27 cellular contexts compared by ENCODE assay signal in genomic region chr11:44539971-44540370, GRCh38. TPM values are rescaled to one million over a fixed set of nuclear protein-coding genes. Genes with fewer than 3 reads are reported as not detected.
DNase-seq lines count a peak whose midpoint lies in the region; ATAC-seq, FAIRE-seq and TF ChIP-seq lines count a peak whose summit lies in the region.
"Had no signal": no experiment of that assay in that cellular context is flagged by ENCODE, and none has a peak within 500 bp of the region (broad histone marks: within the 10 kb centered on the region; RNA-seq: fewer than 3 reads in every experiment).

No MANE protein-coding gene starts in this region.

- DNase-seq in DMS53 (lab: John Stamatoyannopoulos, UW), result peak; percentile 24
- DNase-seq in DMS53 treated with DMSO at 0.1 percent for 48 hours (lab: John Stamatoyannopoulos, UW; ENCODE audit: unreplicated experiment), result no peak
- peak; percentile 69 for DNase-seq in NCI-H2107 treated with DMSO at 0.1 percent for 48 hours (lab: John Stamatoyannopoulos, UW; ENCODE audit: unreplicated experiment)
- DNase-seq in NCI-H748 treated with DMSO at 0.1 percent for 48 hours (lab: John Stamatoyannopoulos, UW), result peak; percentile 73
- DNase-seq in neuronal stem cell (ENCODE audit: low spot score), result no peak
- DNase-seq in COLO829 (ENCODE audit: low spot score), result no peak
- no peak for DNase-seq in heart right ventricle
- no peak for DNase-seq in GM12892 (ENCODE audit: insufficient read length)
- DNase-seq: activated CD4-positive, alpha-beta T cell treated with anti-CD3 and anti-CD28 coated beads, Interleukin-2, amount 50 U/mL, for 1 hour; CD4-positive, CD25-positive, alpha-beta regulatory T cell; DND-41; effector memory CD8-positive, alpha-beta T cell; foreskin keratinocyte; immature natural killer cell; left lung; NCI-H1048; NCI-H526; substantia nigra; WERI-Rb-1 had no signal

- ATAC-seq in heart right ventricle, result no peak
- ATAC-seq: activated naive CD4-positive, alpha-beta T cell treated with anti-CD3 and anti-CD28 coated beads, Interleukin-2, amount 50 U/mL, for 72 hours; effector memory CD8-positive, alpha-beta T cell; esophagus mucosa; foreskin keratinocyte; HepG2; left lung; SK-N-SH treated with all-trans-retinoic acid at 6 μM for 48 hours had no signal

- H3K9me3 ChIP-seq in neuronal stem cell (replicated peaks in 1 of 2; ENCODE audit: control insufficient read depth in 2 of 2, insufficient read depth in 1 of 2, low read depth in 1 of 2, low read length in 2 of 2) (no peaks in the 10 kb centered on the region), heart right ventricle (no peaks in the 10 kb centered on the region)
- H3K9me3 ChIP-seq: left lung had no signal

- no peak overlapping the region for H3K27ac ChIP-seq in neuronal stem cell (replicated peaks; ENCODE audit: low read length)
- H3K27ac ChIP-seq in heart right ventricle, result no peak overlapping the region
- H3K27ac ChIP-seq: 22Rv1, cardiac muscle cell, coronary artery, foreskin keratinocyte, left lung, WERI-Rb-1 had no signal

- H3K79me1 ChIP-seq in neuronal stem cell (ENCODE audit: low read depth, low read length), result no peaks in the 10 kb centered on the region

- TF ChIP-seq POLR2A in GM12892 (IDR thresholded peaks at IDR 0.05; ENCODE audit: low read depth, low read length), result no peak

- H2AK5ac ChIP-seq in neuronal stem cell (ENCODE audit: low read depth, low read length), result no peak overlapping the region

- peak overlapping the region; percentile 35 for H3K18ac ChIP-seq in neuronal stem cell (ENCODE audit: low read length)

- no peak overlapping the region for H3K14ac ChIP-seq in neuronal stem cell (ENCODE audit: low read length)

- no peaks in the 10 kb centered on the region for H3K36me3 ChIP-seq in neuronal stem cell (replicated peaks in 1 of 2; ENCODE audit: control insufficient read depth in 2 of 2, insufficient read depth in 2 of 2, low read length in 2 of 2)
- H3K36me3 ChIP-seq in heart right ventricle, result no peaks in the 10 kb centered on the region
- H3K36me3 ChIP-seq: cardiac muscle cell, left lung, WERI-Rb-1 had no signal

- no peak for TF ChIP-seq CTCF in heart right ventricle (IDR thresholded peaks at IDR 0.05)

- no peak overlapping the region for H3K4me3 ChIP-seq in neuronal stem cell (ENCODE audit: low read length in 2 of 2)
- no peak overlapping the region for H3K4me3 ChIP-seq in heart right ventricle
- H3K4me3 ChIP-seq: cardiac muscle cell, coronary artery, left lung, smooth muscle cell had no signal

- H4K8ac ChIP-seq in neuronal stem cell (ENCODE audit: low read depth, low read length), result no peak overlapping the region

- no peak for FAIRE-seq in GM12892 (lab: Jason Lieb, UNC)
- FAIRE-seq: HepG2 had no signal

- no peak overlapping the region for H3K4ac ChIP-seq in neuronal stem cell (ENCODE audit: low read length)

- no peak overlapping the region for H2BK15ac ChIP-seq in neuronal stem cell (ENCODE audit: low read length)

- no peak overlapping the region for H2BK12ac ChIP-seq in neuronal stem cell (ENCODE audit: low read length)

- no peak overlapping the region for H3K23ac ChIP-seq in neuronal stem cell (ENCODE audit: low read depth, low read length, poor library complexity)

- no peak overlapping the region for H4K91ac ChIP-seq in neuronal stem cell (ENCODE audit: low read depth, low read length, poor library complexity)

- H3K4me2 ChIP-seq in neuronal stem cell (ENCODE audit: insufficient read depth, low read length, poor library complexity, severe bottlenecking), result no peak overlapping the region
- H3K4me2 ChIP-seq: smooth muscle cell had no signal

- H2AFZ ChIP-seq in neuronal stem cell (ENCODE audit: low read length), result no peak overlapping the region

- H2BK120ac ChIP-seq in neuronal stem cell (ENCODE audit: low read depth, low read length), result no peak overlapping the region

- no peak overlapping the region for H3K9ac ChIP-seq in neuronal stem cell (ENCODE audit: low read depth, low read length, poor library complexity)

- H3K4me1 ChIP-seq in neuronal stem cell (ENCODE audit: control insufficient read depth in 2 of 2, insufficient read depth in 1 of 2, low read depth in 1 of 2, low read length in 2 of 2), result peaks cover 0 to 7% of the 10 kb centered on the region in 2 donors
- H3K4me1 ChIP-seq in heart right ventricle, result peaks cover 0 to 16% (median 5%) of the 10 kb centered on the region in 9 donors
- H3K4me1 ChIP-seq: foreskin keratinocyte had no signal

- peak overlapping the region; percentile 33 for H2BK5ac ChIP-seq in neuronal stem cell (ENCODE audit: low read length)

- intact Hi-C loops in heart right ventricle (cut with DNase I), result loop anchor here (1.0 to 10.0 kb wide), 11 partner anchors 105 to 445 kb away; partner anchors contain the start of gene EXT2 (in 5 of the 10)

- no peaks in the 10 kb centered on the region for H3K27me3 ChIP-seq in neuronal stem cell (ENCODE audit: control insufficient read depth in 3 of 3, insufficient read depth in 3 of 3, low read depth in 1 of 3, low read length in 3 of 3)
- peaks cover 0 to 3% (median 0%) of the 10 kb centered on the region in 7 donors for H3K27me3 ChIP-seq in heart right ventricle
- H3K27me3 ChIP-seq: cardiac muscle cell had no signal

- no CpG with 5 or more reads among the region's 7 CpGs for WGBS in neuronal stem cell (ENCODE audit: extremely low coverage in 2 of 2, insufficient read length in 2 of 2, insufficient replicate concordance in 1 of 2), 2 donors
- WGBS in heart right ventricle, 2 donors, result 79 to 85% methylated on average over 7 of the region's 7 CpGs

RNA-seq across cellular contexts. Expression of gene CD82, which starts 25.5 kb away (rescaled TPM):
- 51.9 TPM for polyA plus RNA-seq in neuronal stem cell (2013, experiment 1 of 2)
- 51.1 TPM for polyA plus RNA-seq in neuronal stem cell (2013, experiment 2 of 2)
- 10 to 100 TPM; 25.8 to 66.7 (median 35.2) TPM for total RNA-seq in heart right ventricle
- 10 to 100 TPM; 18.5 to 70.4 TPM for polyA plus RNA-seq in heart right ventricle
- polyA plus RNA-seq in GM12892 (2012; ENCODE audit: missing spikeins), result 109 TPM
- total RNA-seq: HepG2 had no signal

Comparison
In these comparisons a context has a peak if more than half of its experiments do, and no peak if none do; other contexts are left out.
1. DNase-seq: peak in DMS53 (single experiment), NCI-H2107 treated with DMSO at 0.1 percent for 48 hours (single experiment) and NCI-H748 treated with DMSO at 0.1 percent for 48 hours (single experiment); none in DMS53 treated with DMSO at 0.1 percent for 48 hours (single experiment), neuronal stem cell (single experiment), COLO829 (single experiment), heart right ventricle (0 of 2) and GM12892 (single experiment).